In the genomic region with DNA sequence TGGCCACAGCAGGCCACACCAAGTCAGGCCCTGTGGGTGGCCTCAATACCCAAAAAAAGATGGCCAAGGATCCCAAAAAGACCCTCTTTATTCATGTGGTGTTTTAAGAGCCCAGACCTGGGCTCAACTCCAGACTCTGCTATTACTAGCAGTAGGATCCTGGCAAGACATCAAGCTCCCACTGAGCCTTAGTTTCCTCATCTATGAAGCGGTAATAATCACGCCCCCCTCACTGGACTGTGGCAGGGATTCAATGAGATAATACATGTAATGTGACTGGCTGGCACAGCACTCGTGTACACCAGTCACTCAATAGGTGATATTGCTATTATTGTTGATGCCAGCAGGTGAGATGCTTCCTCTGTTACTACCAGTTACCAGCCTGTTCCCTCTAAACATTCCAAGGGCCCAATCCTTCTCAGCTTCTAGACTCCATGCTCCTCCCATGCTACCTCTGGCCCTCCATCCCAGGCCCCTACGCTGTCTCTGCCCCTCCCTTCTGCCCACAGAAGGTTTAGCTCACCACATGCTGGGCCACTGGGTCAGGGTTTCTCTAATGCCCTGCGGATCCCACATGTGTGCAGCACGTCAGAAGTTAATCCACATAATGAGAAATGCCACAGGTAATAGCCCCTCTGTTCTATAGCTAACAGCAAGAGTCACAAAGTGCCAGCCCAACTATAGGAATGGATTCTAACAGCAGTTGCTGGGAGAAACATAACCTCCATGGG, we compare ENCODE assay signal across 19 cellular contexts. TPM values are rescaled to one million over a fixed set of nuclear protein-coding genes. Genes with fewer than 3 reads are reported as not detected.
DNase-seq lines count a peak whose midpoint lies in the region; ATAC-seq and TF ChIP-seq lines count a peak whose summit lies in the region.
"Had no signal": no experiment of that assay in that cellular context is flagged by ENCODE, and none has a peak within 500 bp of the region (broad histone marks: within the 10 kb centered on the region; RNA-seq: fewer than 3 reads in every experiment).

No MANE protein-coding gene starts in this region.

- H3K36me3 ChIP-seq in right atrium auricular region = no peaks in the 10 kb centered on the region
- H3K36me3 ChIP-seq in hepatocyte (replicated peaks; ENCODE audit: insufficient read depth, low read depth) = no peaks in the 10 kb centered on the region
- H3K36me3 ChIP-seq: adrenal gland, pancreas had no signal

- H3K9me3 Mint-ChIP-seq in stimulated activated memory B cell treated with anti-CD40 and anti-IgM and Interleukin-4, amounts not matched to agents 10 μg/mL and 1 μg/mL and 100 μg/mL, for 72 hours = no peaks in the 10 kb centered on the region
- H3K9me3 Mint-ChIP-seq: activated CD4-positive, alpha-beta T cell treated with anti-CD3 and anti-CD28 coated beads, Interleukin-2, amount 10 ng/mL, durations not matched to agents 24 days and 14 days had no signal

- no peaks in the 10 kb centered on the region for H3K9me2 ChIP-seq in hepatocyte (replicated peaks; ENCODE audit: insufficient read depth)
- H3K9me2 ChIP-seq: SK-N-SH had no signal

- H3K4me2 ChIP-seq in hepatocyte = no peak overlapping the region
- H3K4me2 ChIP-seq: SK-N-SH had no signal

- H3K4me1 ChIP-seq in right atrium auricular region (peaks cover 0 to 5% of the 10 kb centered on the region in 2 donors), hepatocyte (ENCODE audit: insufficient read depth) (peaks cover 13% of the 10 kb centered on the region)
- H3K4me1 ChIP-seq: adrenal gland, foreskin keratinocyte, pancreas, testis had no signal

- H3K9me3 ChIP-seq in right atrium auricular region = no peaks in the 10 kb centered on the region
- no peaks in the 10 kb centered on the region for H3K9me3 ChIP-seq in T-helper 17 cell (ENCODE audit: control insufficient read depth, low read length, poor library complexity, severe bottlenecking)
- H3K9me3 ChIP-seq in hepatocyte (ENCODE audit: low read depth) = no peaks in the 10 kb centered on the region
- H3K9me3 ChIP-seq: adrenal gland, mucosa of descending colon, pancreas, SK-N-SH, testis had no signal

- H4K20me1 ChIP-seq in hepatocyte (ENCODE audit: insufficient read depth, poor library complexity, severe bottlenecking) = no peaks in the 10 kb centered on the region

- ATAC-seq in Right ventricle myocardium superior (ENCODE audit: poor library complexity) (peak; percentile 35), T-helper 17 cell (no peak), HG02642 (IDR thresholded peaks at IDR 0.05; ENCODE audit: poor library complexity, unreplicated experiment) (no peak)
- no peak for ATAC-seq in stimulated activated memory B cell treated with anti-CD40 and anti-IgM and Interleukin-4, amounts not matched to agents 10 μg/mL and 1 μg/mL and 100 μg/mL, for 72 hours
- ATAC-seq: foreskin keratinocyte, pancreas, PC-3 had no signal

- H3K27ac ChIP-seq in right atrium auricular region (no peak overlapping the region), hepatocyte (peak overlapping the region; percentile 93)
- H3K27ac ChIP-seq: adrenal gland, foreskin keratinocyte, pancreas, testis had no signal

- WGBS in hepatocyte (ENCODE audit: low lambda C conversion rate, missing lambda C conversion rate) = 95% methylated on average over 6 of the region's 6 CpGs

- no peak overlapping the region for H3K4me3 Mint-ChIP-seq in T-helper 17 cell
- no peak overlapping the region for H3K4me3 Mint-ChIP-seq in stimulated activated memory B cell treated with anti-CD40 and anti-IgM and Interleukin-4, amounts not matched to agents 10 μg/mL and 1 μg/mL and 100 μg/mL, for 72 hours
- H3K4me3 Mint-ChIP-seq: activated CD4-positive, alpha-beta T cell treated with anti-CD3 and anti-CD28 coated beads, Interleukin-2, amount 10 ng/mL, durations not matched to agents 24 days and 14 days had no signal

- no peak for DNase-seq in Right ventricle myocardium superior
- DNase-seq in right atrium auricular region (ENCODE audit: low spot score) = no peak
- no peak for DNase-seq in T-helper 17 cell
- no peak for DNase-seq in hepatocyte (ENCODE audit: low spot score)
- DNase-seq in NCI-H1930 (lab: John Stamatoyannopoulos, UW) = no peak
- DNase-seq in central memory CD4-positive, alpha-beta T cell = no peak
- DNase-seq: activated CD4-positive, alpha-beta T cell treated with anti-CD3 and anti-CD28 coated beads, Interleukin-2, amount 10 ng/mL, durations not matched to agents 24 days and 14 days; activated T-cell treated with anti-CD3 and anti-CD28 coated beads, Interleukin-2, amount 50 U/mL, for 1 hour; adrenal gland; foreskin keratinocyte; mucosa of descending colon; NCI-H1694; NCI-H524 treated with DMSO at 0.1 percent for 48 hours; pancreas; PC-3; SK-N-SH; testis had no signal

- H3K4me3 ChIP-seq in right atrium auricular region (no peak overlapping the region), hepatocyte (no peak overlapping the region)
- H3K4me3 ChIP-seq: adrenal gland, mucosa of descending colon, pancreas, testis had no signal

- intact Hi-C loops in Right ventricle myocardium superior (cut with DNase I) = no loop called here

- H3K79me2 ChIP-seq in hepatocyte = no peaks in the 10 kb centered on the region

- no peaks in the 10 kb centered on the region for H3K36me3 Mint-ChIP-seq in T-helper 17 cell (ENCODE audit: low read depth)
- peaks cover 15% of the 10 kb centered on the region for H3K36me3 Mint-ChIP-seq in stimulated activated memory B cell treated with anti-CD40 and anti-IgM and Interleukin-4, amounts not matched to agents 10 μg/mL and 1 μg/mL and 100 μg/mL, for 72 hours

- no peak overlapping the region for H2AFZ ChIP-seq in hepatocyte

- peak overlapping the region; percentile 89 for H3K27ac Mint-ChIP-seq in T-helper 17 cell
- H3K27ac Mint-ChIP-seq in stimulated activated memory B cell treated with anti-CD40 and anti-IgM and Interleukin-4, amounts not matched to agents 10 μg/mL and 1 μg/mL and 100 μg/mL, for 72 hours = peak overlapping the region; percentile 86

- H3K27me3 Mint-ChIP-seq in T-helper 17 cell = no peaks in the 10 kb centered on the region
- H3K27me3 Mint-ChIP-seq in stimulated activated memory B cell treated with anti-CD40 and anti-IgM and Interleukin-4, amounts not matched to agents 10 μg/mL and 1 μg/mL and 100 μg/mL, for 72 hours = no peaks in the 10 kb centered on the region
- H3K27me3 Mint-ChIP-seq: activated CD4-positive, alpha-beta T cell treated with anti-CD3 and anti-CD28 coated beads, Interleukin-2, amount 10 ng/mL, durations not matched to agents 24 days and 14 days had no signal

- peaks cover 20% of the 10 kb centered on the region for H3K4me1 Mint-ChIP-seq in T-helper 17 cell
- peaks cover 26% of the 10 kb centered on the region for H3K4me1 Mint-ChIP-seq in stimulated activated memory B cell treated with anti-CD40 and anti-IgM and Interleukin-4, amounts not matched to agents 10 μg/mL and 1 μg/mL and 100 μg/mL, for 72 hours

- TF ChIP-seq CTCF in right atrium auricular region (IDR thresholded peaks at IDR 0.05) (no peak), hepatocyte (IDR thresholded peaks at IDR 0.05; ENCODE audit: poor library complexity) (no peak)

- H3K27me3 ChIP-seq in right atrium auricular region (no peaks in the 10 kb centered on the region), hepatocyte (no peaks in the 10 kb centered on the region)
- H3K27me3 ChIP-seq: adrenal gland, pancreas, testis had no signal

RNA-seq across cellular contexts. Expression of a gene that starts 51.2 kb away (rescaled TPM):
- 1.3 TPM for total RNA-seq in Right ventricle myocardium superior
- total RNA-seq in right atrium auricular region = 1 to 10 TPM in 1 of 2 donors, under 1 TPM in 1; 0.28 to 1.3 TPM
- 10 to 100 TPM in 1 of 2 donors, 1 to 10 TPM in 1; 9.1 to 10.5 TPM for total RNA-seq in T-helper 17 cell
- total RNA-seq in hepatocyte = 0.36 and 1.5 TPM in 2 replicates
- 0.28 and 1.7 TPM in 2 replicates for polyA plus RNA-seq in hepatocyte
